Comparison of ENCODE assay signal across 9 cellular contexts in the genomic region with DNA sequence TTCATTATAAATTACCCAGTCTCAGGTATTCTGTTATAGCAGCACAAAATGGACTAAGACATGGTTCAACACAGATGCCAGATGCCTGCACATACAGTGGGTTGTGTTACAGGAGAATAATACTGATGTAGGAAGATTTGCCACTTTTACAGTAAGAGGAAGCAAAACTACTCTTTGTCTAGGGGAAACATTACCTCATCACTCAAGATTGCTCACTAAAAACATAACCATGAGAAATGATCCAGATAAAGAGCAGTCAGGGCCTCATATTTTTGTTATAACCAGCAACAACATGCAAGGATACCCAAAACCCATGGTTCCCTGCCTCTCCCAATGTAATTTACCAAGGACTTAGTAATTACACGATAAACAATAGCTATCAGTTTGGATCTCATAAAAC. TPM values are rescaled to one million over a fixed set of nuclear protein-coding genes. Genes with fewer than 3 reads are reported as not detected.
DNase-seq lines count a peak whose midpoint lies in the region; ATAC-seq lines count a peak whose summit lies in the region.
"Had no signal": no experiment of that assay in that cellular context is flagged by ENCODE, and none has a peak within 500 bp of the region (broad histone marks: within the 10 kb centered on the region; RNA-seq: fewer than 3 reads in every experiment).

No MANE protein-coding gene starts in this region.

- H3K36me3 ChIP-seq in naive thymus-derived CD4-positive, alpha-beta T cell (ENCODE audit: control insufficient read depth in 2 of 3, insufficient read depth in 3 of 3, low read length in 3 of 3): no peaks in the 10 kb centered on the region

- H3K4me3 Mint-ChIP-seq in naive thymus-derived CD4-positive, alpha-beta T cell: no peak overlapping the region

- POLR2A ChIA-PET in naive thymus-derived CD4-positive, alpha-beta T cell (lab: Charles Lee): no interaction called here

- peaks cover 4 to 28% (median 11%) of the 10 kb centered on the region in 5 donors for H3K27me3 Mint-ChIP-seq in naive thymus-derived CD4-positive, alpha-beta T cell

- H3K27ac ChIP-seq in naive thymus-derived CD4-positive, alpha-beta T cell (ENCODE audit: low read depth, low read length): no peak overlapping the region
- H3K27ac ChIP-seq: RWPE1 had no signal

- no peaks in the 10 kb centered on the region for H3K4me1 ChIP-seq in naive thymus-derived CD4-positive, alpha-beta T cell (ENCODE audit: control insufficient read depth in 2 of 2, insufficient read depth in 2 of 2, low read length in 2 of 2)

- H3K9me3 ChIP-seq in naive thymus-derived CD4-positive, alpha-beta T cell (ENCODE audit: control insufficient read depth in 2 of 3, low read length in 3 of 3): no peaks in the 10 kb centered on the region

- H3K9me3 Mint-ChIP-seq in naive thymus-derived CD4-positive, alpha-beta T cell: peaks cover 0 to 9% (median 3%) of the 10 kb centered on the region in 11 donors

- H3K27ac Mint-ChIP-seq in naive thymus-derived CD4-positive, alpha-beta T cell: no peak overlapping the region

- intact Hi-C loops in naive thymus-derived CD4-positive, alpha-beta T cell (cut with micrococcal nuclease): no loop called here

- peaks cover 0 to 5% (median 0%) of the 10 kb centered on the region in 7 donors for H3K4me1 Mint-ChIP-seq in naive thymus-derived CD4-positive, alpha-beta T cell

- ATAC-seq in GM18508 (IDR thresholded peaks at IDR 0.05; ENCODE audit: insufficient read depth, unreplicated experiment) (peak; percentile 93), HG02852 (IDR thresholded peaks at IDR 0.05; ENCODE audit: unreplicated experiment) (peak; percentile 78)
- peak; percentile 54 for ATAC-seq in naive thymus-derived CD4-positive, alpha-beta T cell

- no peaks in the 10 kb centered on the region for H3K36me3 Mint-ChIP-seq in naive thymus-derived CD4-positive, alpha-beta T cell

- H3K4me3 ChIP-seq in naive thymus-derived CD4-positive, alpha-beta T cell (ENCODE audit: low read length): no peak overlapping the region

- CTCF ChIA-PET in naive thymus-derived CD4-positive, alpha-beta T cell (lab: Charles Lee): no interaction called here

- no peaks in the 10 kb centered on the region for H3K27me3 ChIP-seq in naive thymus-derived CD4-positive, alpha-beta T cell (ENCODE audit: control insufficient read depth in 2 of 2, insufficient read depth in 2 of 2, low read length in 2 of 2)

- DNase-seq in amniotic epithelial cell (ENCODE audit: low read depth) (peak; percentile 85), NCI-H2171 treated with DMSO at 0.1 percent for 48 hours (lab: John Stamatoyannopoulos, UW) (no peak), NCI-H510A (lab: John Stamatoyannopoulos, UW) (no peak), NCI-H345 treated with DMSO at 0.1 percent for 48 hours (lab: John Stamatoyannopoulos, UW; ENCODE audit: unreplicated experiment) (no peak)
- DNase-seq in naive thymus-derived CD4-positive, alpha-beta T cell: no peak
- no peak for DNase-seq in activated naive CD4-positive, alpha-beta T cell treated with anti-CD3 and anti-CD28 coated beads, Interleukin-2, amount 50 U/mL, for 16 hours

RNA-seq across cellular contexts. Expression of a gene that starts 28.0 kb away (rescaled TPM):
- 1 to 10 TPM in 1 of 5 experiments, under 1 TPM in 2, not detected in 2; 0.08 to 1.2 (median 0.11) TPM for total RNA-seq in naive thymus-derived CD4-positive, alpha-beta T cell
- polyA plus RNA-seq in naive thymus-derived CD4-positive, alpha-beta T cell: not detected
